Comparison of ENCODE assay signal across 2 cellular contexts in the genomic region with DNA sequence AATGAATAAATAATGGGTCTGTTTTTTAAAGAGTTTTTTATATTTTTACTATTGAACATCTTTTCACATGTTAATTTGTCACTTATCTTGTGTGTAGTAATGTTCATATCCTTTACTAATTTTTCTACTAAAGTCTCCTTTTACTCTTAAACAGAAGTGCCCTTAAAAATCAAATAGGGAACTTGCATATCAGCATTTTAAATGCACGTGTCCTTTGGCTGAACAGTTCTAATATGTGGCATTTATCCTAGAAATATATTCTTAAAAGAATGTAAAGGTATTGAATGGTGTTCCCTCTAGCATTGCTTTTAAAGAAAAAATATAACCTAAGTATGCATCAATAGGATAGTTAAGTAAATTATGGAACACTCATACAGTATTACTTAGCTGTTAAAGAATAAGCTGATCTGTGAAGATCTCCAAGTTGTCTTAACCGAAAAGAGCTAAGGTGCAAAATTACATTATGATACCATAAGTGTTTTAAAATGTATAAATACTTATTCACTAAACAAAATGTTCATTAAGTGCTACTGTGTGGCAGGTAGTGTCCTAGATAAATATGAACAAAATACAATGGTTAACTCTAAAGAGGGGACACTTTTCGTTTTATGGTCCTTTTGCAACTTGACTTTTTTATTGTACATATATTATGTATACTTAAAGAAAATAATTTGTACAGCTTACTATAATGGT.
TF ChIP-seq lines count a peak whose summit lies in the region.

No MANE protein-coding gene starts in this region.

TF ChIP-seq in GM23338, 12 proteins besides CTCF, POLR2A, EP300 and RAD21 (continued from another document and continues in another):
- TF ChIP-seq EZH2phosphoT487 (IDR thresholded peaks at IDR 0.05; ENCODE audit: unreplicated experiment), result no peak
- TF ChIP-seq STAT1 (IDR thresholded peaks at IDR 0.05; ENCODE audit: unreplicated experiment), result no peak
- TF ChIP-seq, protein P1, sequence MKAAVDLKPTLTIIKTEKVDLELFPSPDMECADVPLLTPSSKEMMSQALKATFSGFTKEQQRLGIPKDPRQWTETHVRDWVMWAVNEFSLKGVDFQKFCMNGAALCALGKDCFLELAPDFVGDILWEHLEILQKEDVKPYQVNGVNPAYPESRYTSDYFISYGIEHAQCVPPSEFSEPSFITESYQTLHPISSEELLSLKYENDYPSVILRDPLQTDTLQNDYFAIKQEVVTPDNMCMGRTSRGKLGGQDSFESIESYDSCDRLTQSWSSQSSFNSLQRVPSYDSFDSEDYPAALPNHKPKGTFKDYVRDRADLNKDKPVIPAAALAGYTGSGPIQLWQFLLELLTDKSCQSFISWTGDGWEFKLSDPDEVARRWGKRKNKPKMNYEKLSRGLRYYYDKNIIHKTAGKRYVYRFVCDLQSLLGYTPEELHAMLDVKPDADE (IDR thresholded peaks at IDR 0.05), result no peak
- TF ChIP-seq ZNF331 (CRISPR knock-in tag; IDR thresholded peaks at IDR 0.05; ENCODE audit: low read depth), result no peak
- TF ChIP-seq POLR2AphosphoS5 (IDR thresholded peaks at IDR 0.05; ENCODE audit: low read depth), result no peak
- TF ChIP-seq NANOG (IDR thresholded peaks at IDR 0.05; ENCODE audit: borderline replicate concordance), result no peak
- no peak for TF ChIP-seq ZNF114 (CRISPR knock-in tag; IDR thresholded peaks at IDR 0.05)
- TF ChIP-seq CREB1 (CRISPR knock-in tag; IDR thresholded peaks at IDR 0.05; ENCODE audit: low read depth), result no peak
- TF ChIP-seq, protein P2, sequence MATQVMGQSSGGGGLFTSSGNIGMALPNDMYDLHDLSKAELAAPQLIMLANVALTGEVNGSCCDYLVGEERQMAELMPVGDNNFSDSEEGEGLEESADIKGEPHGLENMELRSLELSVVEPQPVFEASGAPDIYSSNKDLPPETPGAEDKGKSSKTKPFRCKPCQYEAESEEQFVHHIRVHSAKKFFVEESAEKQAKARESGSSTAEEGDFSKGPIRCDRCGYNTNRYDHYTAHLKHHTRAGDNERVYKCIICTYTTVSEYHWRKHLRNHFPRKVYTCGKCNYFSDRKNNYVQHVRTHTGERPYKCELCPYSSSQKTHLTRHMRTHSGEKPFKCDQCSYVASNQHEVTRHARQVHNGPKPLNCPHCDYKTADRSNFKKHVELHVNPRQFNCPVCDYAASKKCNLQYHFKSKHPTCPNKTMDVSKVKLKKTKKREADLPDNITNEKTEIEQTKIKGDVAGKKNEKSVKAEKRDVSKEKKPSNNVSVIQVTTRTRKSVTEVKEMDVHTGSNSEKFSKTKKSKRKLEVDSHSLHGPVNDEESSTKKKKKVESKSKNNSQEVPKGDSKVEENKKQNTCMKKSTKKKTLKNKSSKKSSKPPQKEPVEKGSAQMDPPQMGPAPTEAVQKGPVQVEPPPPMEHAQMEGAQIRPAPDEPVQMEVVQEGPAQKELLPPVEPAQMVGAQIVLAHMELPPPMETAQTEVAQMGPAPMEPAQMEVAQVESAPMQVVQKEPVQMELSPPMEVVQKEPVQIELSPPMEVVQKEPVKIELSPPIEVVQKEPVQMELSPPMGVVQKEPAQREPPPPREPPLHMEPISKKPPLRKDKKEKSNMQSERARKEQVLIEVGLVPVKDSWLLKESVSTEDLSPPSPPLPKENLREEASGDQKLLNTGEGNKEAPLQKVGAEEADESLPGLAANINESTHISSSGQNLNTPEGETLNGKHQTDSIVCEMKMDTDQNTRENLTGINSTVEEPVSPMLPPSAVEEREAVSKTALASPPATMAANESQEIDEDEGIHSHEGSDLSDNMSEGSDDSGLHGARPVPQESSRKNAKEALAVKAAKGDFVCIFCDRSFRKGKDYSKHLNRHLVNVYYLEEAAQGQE (IDR thresholded peaks at IDR 0.05; ENCODE audit: unreplicated experiment), result no peak

TF ChIP-seq in SK-N-SH, 30 proteins besides CTCF, POLR2A, EP300 and RAD21 (continued from another document):
- no peak for TF ChIP-seq RXRA (IDR thresholded peaks at IDR 0.05; ENCODE audit: borderline replicate concordance, low read depth)
- TF ChIP-seq, protein P2 (IDR thresholded peaks at IDR 0.05; ENCODE audit: low read depth, low read length), result no peak
- TF ChIP-seq FOXM1 (IDR thresholded peaks at IDR 0.05; ENCODE audit: low read depth), result no peak
- TF ChIP-seq JUND (IDR thresholded peaks at IDR 0.05), result no peak
- no peak for TF ChIP-seq GABPA (IDR thresholded peaks at IDR 0.05; ENCODE audit: low read depth)
- no peak for TF ChIP-seq TAF1 (IDR thresholded peaks at IDR 0.05; ENCODE audit: borderline replicate concordance, low read depth, low read length)
